In the genomic region with DNA sequence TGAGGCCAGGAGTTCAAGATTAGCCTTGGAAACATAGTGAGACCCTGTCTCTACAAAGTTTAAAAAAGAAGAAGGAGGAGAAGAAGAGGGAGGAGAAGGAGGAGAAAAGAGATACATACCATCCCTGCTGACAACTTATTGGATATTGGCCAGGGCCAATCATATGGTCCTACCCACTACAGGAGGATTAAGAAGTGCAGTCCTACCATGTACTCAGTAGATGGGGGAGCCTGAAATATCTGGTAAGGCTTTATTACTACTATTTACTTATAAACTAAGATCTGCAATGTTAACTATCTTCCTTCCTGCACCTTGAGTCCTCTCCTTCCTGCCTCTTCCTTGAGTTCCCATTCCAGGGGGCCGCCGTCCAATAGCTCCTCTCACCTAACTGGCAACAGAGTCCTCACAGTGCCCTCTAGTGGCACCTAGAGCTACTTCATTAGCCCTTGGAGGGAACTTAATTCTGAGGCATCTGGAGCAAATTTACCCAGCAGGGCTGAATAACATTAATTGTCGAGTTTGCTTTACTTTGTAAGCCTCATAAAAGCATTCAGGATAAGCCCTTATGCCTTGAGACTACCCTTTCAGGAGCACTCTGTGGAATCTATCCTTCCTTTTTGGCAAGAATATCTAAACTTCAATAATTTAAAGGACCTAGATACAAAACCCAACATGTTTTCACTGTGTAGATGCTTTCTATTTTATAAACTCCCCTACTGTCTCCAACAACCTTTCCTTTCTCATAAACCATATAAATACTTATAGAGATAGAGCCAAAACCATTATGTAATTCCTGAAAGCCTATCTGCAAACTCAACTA, we compare ENCODE assay signal across 9 cellular contexts. TPM values are rescaled to one million over a fixed set of nuclear protein-coding genes. Genes with fewer than 3 reads are reported as not detected.
DNase-seq lines count a peak whose midpoint lies in the region; ATAC-seq and TF ChIP-seq lines count a peak whose summit lies in the region.
"Had no signal": no experiment of that assay in that cellular context is flagged by ENCODE, and none has a peak within 500 bp of the region (broad histone marks: within the 10 kb centered on the region; RNA-seq: fewer than 3 reads in every experiment).

No MANE protein-coding gene starts in this region.

- peak; percentile 83 for TF ChIP-seq CTCF in LNCAP (IDR thresholded peaks at IDR 0.05)
- no peak for TF ChIP-seq CTCF in RWPE2 (IDR thresholded peaks at IDR 0.05; ENCODE audit: poor library complexity, severe bottlenecking)
- TF ChIP-seq CTCF in progenitor cell of endocrine pancreas (IDR thresholded peaks at IDR 0.05; ENCODE audit: unreplicated experiment) = peak; percentile 72

- peaks cover 17% of the 10 kb centered on the region for H3K27me3 Mint-ChIP-seq in activated naive CD4-positive, alpha-beta T cell treated with anti-CD3 and anti-CD28 coated beads, Interleukin-2, amount 10 ng/mL, durations not matched to agents 7 days and 5 days
- no peaks in the 10 kb centered on the region for H3K27me3 Mint-ChIP-seq in progenitor cell of endocrine pancreas

- DNase-seq in NCI-H1436 (lab: John Stamatoyannopoulos, UW) (peak; percentile 67), NCI-H1436 treated with DMSO at 0.1 percent for 48 hours (lab: John Stamatoyannopoulos, UW) (no peak), RWPE2 (ENCODE audit: low spot score) (no peak), glomerular visceral epithelial cell (ENCODE audit: extremely low spot score) (peak; percentile 67), progenitor cell of endocrine pancreas (ENCODE audit: low spot score, unreplicated experiment) (peak; percentile 45), cortex of kidney (lab: John Stamatoyannopoulos, UW) (no peak)
- peak; percentile 73 for DNase-seq in activated naive CD4-positive, alpha-beta T cell treated with anti-CD3 and anti-CD28 coated beads, Interleukin-2, amount 10 ng/mL, durations not matched to agents 7 days and 5 days

- H3K4me3 Mint-ChIP-seq in activated naive CD4-positive, alpha-beta T cell treated with anti-CD3 and anti-CD28 coated beads, Interleukin-2, amount 10 ng/mL, durations not matched to agents 7 days and 5 days = no peak overlapping the region
- no peak overlapping the region for H3K4me3 Mint-ChIP-seq in progenitor cell of endocrine pancreas (ENCODE audit: low read depth)

- no peaks in the 10 kb centered on the region for H3K9me3 ChIP-seq in RWPE2 (ENCODE audit: severe bottlenecking)
- H3K9me3 ChIP-seq: BLaER1 had no signal

- no peak overlapping the region for H3K4me3 ChIP-seq in RWPE2 (ENCODE audit: severe bottlenecking)
- H3K4me3 ChIP-seq: BLaER1 had no signal

- CTCF ChIA-PET in activated naive CD4-positive, alpha-beta T cell treated with anti-CD3 and anti-CD28 coated beads, Interleukin-2, amount 10 ng/mL, durations not matched to agents 7 days and 5 days (lab: Charles Lee) = interaction anchor here (0.7 to 4.3 kb wide), 28 partner anchors 9 to 515 kb away, joined by 3 to 59 read pairs (median 4); no protein-coding TSS in a partner anchor

- peaks cover 2% of the 10 kb centered on the region for H3K9me3 Mint-ChIP-seq in activated naive CD4-positive, alpha-beta T cell treated with anti-CD3 and anti-CD28 coated beads, Interleukin-2, amount 10 ng/mL, durations not matched to agents 7 days and 5 days
- H3K9me3 Mint-ChIP-seq in progenitor cell of endocrine pancreas (ENCODE audit: low read depth) = peaks cover 4% of the 10 kb centered on the region

- no peaks in the 10 kb centered on the region for H3K27me3 ChIP-seq in RWPE2 (ENCODE audit: insufficient read depth, poor library complexity, severe bottlenecking)
- H3K27me3 ChIP-seq: BLaER1 had no signal

- H3K27ac ChIP-seq in RWPE2 (ENCODE audit: poor library complexity, severe bottlenecking) = no peak overlapping the region
- H3K27ac ChIP-seq: BLaER1 had no signal

- ATAC-seq in RWPE2 (ENCODE audit: low read depth) = peak; percentile 68

- peaks cover 10% of the 10 kb centered on the region for H3K4me1 Mint-ChIP-seq in activated naive CD4-positive, alpha-beta T cell treated with anti-CD3 and anti-CD28 coated beads, Interleukin-2, amount 10 ng/mL, durations not matched to agents 7 days and 5 days
- H3K4me1 Mint-ChIP-seq in progenitor cell of endocrine pancreas (ENCODE audit: low read depth) = no peaks in the 10 kb centered on the region

- H3K36me3 ChIP-seq in RWPE2 (ENCODE audit: low read depth) = no peaks in the 10 kb centered on the region
- H3K36me3 ChIP-seq: BLaER1 had no signal

- no peaks in the 10 kb centered on the region for H3K36me3 Mint-ChIP-seq in activated naive CD4-positive, alpha-beta T cell treated with anti-CD3 and anti-CD28 coated beads, Interleukin-2, amount 10 ng/mL, durations not matched to agents 7 days and 5 days
- H3K36me3 Mint-ChIP-seq in progenitor cell of endocrine pancreas (ENCODE audit: insufficient read depth) = no peaks in the 10 kb centered on the region

- H3K4me1 ChIP-seq in RWPE2 (ENCODE audit: insufficient read depth, poor library complexity, severe bottlenecking) = peaks cover 9% of the 10 kb centered on the region
- H3K4me1 ChIP-seq: BLaER1 had no signal

- no peak overlapping the region for H3K27ac Mint-ChIP-seq in activated naive CD4-positive, alpha-beta T cell treated with anti-CD3 and anti-CD28 coated beads, Interleukin-2, amount 10 ng/mL, durations not matched to agents 7 days and 5 days
- H3K27ac Mint-ChIP-seq in progenitor cell of endocrine pancreas = no peak overlapping the region

RNA-seq across cellular contexts. Expression of a gene that starts 39.1 kb away (rescaled TPM):
- total RNA-seq in progenitor cell of endocrine pancreas = 20.2 and 20.8 TPM in 2 replicates

Comparison
In these comparisons a context has a peak if more than half of its experiments do, and no peak if none do; other contexts are left out.
1. DNase-seq: peak in NCI-H1436 (single experiment), activated naive CD4-positive, alpha-beta T cell treated with anti-CD3 and anti-CD28 coated beads, Interleukin-2, amount 10 ng/mL, durations not matched to agents 7 days and 5 days (single experiment), glomerular visceral epithelial cell (single experiment) and progenitor cell of endocrine pancreas (single experiment); none in NCI-H1436 treated with DMSO at 0.1 percent for 48 hours (single experiment), RWPE2 (single experiment) and cortex of kidney (single experiment).